8 cellular contexts compared by ENCODE assay signal in the genomic region with DNA sequence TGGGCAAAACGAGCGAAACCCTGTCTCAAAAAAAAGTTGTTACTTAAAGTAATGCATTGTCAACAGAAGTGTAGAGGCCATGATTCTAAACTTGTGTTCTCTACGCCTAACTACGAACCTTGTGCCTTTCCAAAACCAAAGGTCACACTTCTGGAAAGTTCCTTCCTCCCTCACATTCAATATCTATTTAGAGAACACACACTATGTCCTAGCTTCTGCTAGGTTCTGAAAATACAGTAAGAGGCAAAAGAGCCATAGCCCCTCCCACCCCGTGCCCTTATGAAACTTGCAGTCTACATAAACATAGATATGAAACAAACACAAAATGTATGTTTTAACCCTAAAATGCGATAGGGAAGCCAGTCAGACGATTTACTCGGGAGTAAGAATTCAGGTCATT. TPM values are rescaled to one million over a fixed set of nuclear protein-coding genes. Genes with fewer than 3 reads are reported as not detected.
A peak's percentile ranks its signal among the peaks of the same experiment; 100 is the strongest.
DNase-seq lines count a peak whose midpoint lies in the region; ATAC-seq, FAIRE-seq and TF ChIP-seq lines count a peak whose summit lies in the region.

No MANE protein-coding gene starts in this region.

- CTCF ChIA-PET in SK-N-SH (lab: Yijun Ruan, JAX) = interaction anchor here (0.7 to 4.3 kb wide), 41 partner anchors 9 to 767 kb away, joined by 3 to 105 read pairs (median 4); no protein-coding TSS in a partner anchor

- peak overlapping the region; percentile 93 for H2AFZ ChIP-seq in SK-N-SH (ENCODE audit: low read depth)
- peak overlapping the region; percentile 72 for H2AFZ ChIP-seq in OCI-LY1 (ENCODE audit: low read length)

- H3K4me3 ChIP-seq in SK-N-SH (ENCODE audit: low read depth in 2 of 2, low read length in 1 of 2) = peak overlapping the region; percentile 60 to 63; a peak in 3 of 4 replicates
- H3K4me3 ChIP-seq in OCI-LY1 (ENCODE audit: low read depth, low read length, poor library complexity, severe bottlenecking) = peak overlapping the region; percentile 55
- H3K4me3 ChIP-seq in epithelial cell of proximal tubule (ENCODE audit: low read depth, low read length) = peak overlapping the region; percentile 70
- peak overlapping the region; percentile 42 to 75 (median 55) for H3K4me3 ChIP-seq in pancreas

- H3K9ac ChIP-seq in SK-N-SH = no peak overlapping the region
- peak overlapping the region; percentile 53 for H3K9ac ChIP-seq in OCI-LY1 (ENCODE audit: low read length)

- intact Hi-C loops in pancreas (cut with DNase I) = loop anchor here in 1 of 3 donors (10.0 kb wide), 2 partner anchors 309 to 509 kb away; no protein-coding TSS in a partner anchor

- peaks cover 0 to 6% of the 10 kb centered on the region in 2 experiments; a peak in 1 of 4 replicates for H3K4me1 ChIP-seq in SK-N-SH (ENCODE audit: control insufficient read depth in 1 of 2, insufficient read depth in 2 of 2, low read depth in 1 of 2, low read length in 1 of 2)
- peaks cover 14% of the 10 kb centered on the region for H3K4me1 ChIP-seq in OCI-LY1 (ENCODE audit: insufficient read depth, low read length, severe bottlenecking)
- no peaks in the 10 kb centered on the region for H3K4me1 ChIP-seq in pancreas

- POLR2A ChIA-PET in SK-N-SH (lab: Yijun Ruan, JAX) = no interaction called here

- WGBS in SK-N-SH (ENCODE audit: low lambda C conversion rate) = 88% methylated on average over 8 of the region's 8 CpGs
- WGBS in pancreas, 2 donors = 36 to 38% methylated on average over 8 of the region's 8 CpGs

- no peak for FAIRE-seq in pancreas (lab: Jason Lieb, UNC)

- ATAC-seq in SK-N-SH treated with all-trans-retinoic acid at 6 μM for 48 hours (no peak), pancreas (peak; percentile 7 to 34 (median 12))

- TF ChIP-seq EP300 in SK-N-SH (IDR thresholded peaks at IDR 0.05; ENCODE audit: borderline replicate concordance in 1 of 2, low read depth in 1 of 2, low read length in 1 of 2) = no peak

- H3K9me2 ChIP-seq in SK-N-SH (no peaks in the 10 kb centered on the region), OCI-LY1 (ENCODE audit: low read depth, low read length) (no peaks in the 10 kb centered on the region)

- DNase-seq in SK-N-SH (no peak), epithelial cell of proximal tubule (ENCODE audit: low read depth) (no peak), pancreas (no peak), NCI-H1105 treated with DMSO at 0.1 percent for 48 hours (lab: John Stamatoyannopoulos, UW) (no peak), T1000 (lab: John Stamatoyannopoulos, UW) (no peak), NOMO-1 (lab: John Stamatoyannopoulos, UW; ENCODE audit: unreplicated experiment in 2 of 2) (no peak)

- no peaks in the 10 kb centered on the region for H4K20me1 ChIP-seq in SK-N-SH (ENCODE audit: insufficient read depth)
- no peaks in the 10 kb centered on the region for H4K20me1 ChIP-seq in OCI-LY1 (ENCODE audit: insufficient read depth, low read length)

- H3K4me2 ChIP-seq in SK-N-SH (peak overlapping the region; percentile 87), OCI-LY1 (ENCODE audit: low read length) (peak overlapping the region; percentile 67)

- H3K9me3 ChIP-seq in SK-N-SH = no peaks in the 10 kb centered on the region
- H3K9me3 ChIP-seq in OCI-LY1 (ENCODE audit: low read length) = no peaks in the 10 kb centered on the region
- no peaks in the 10 kb centered on the region for H3K9me3 ChIP-seq in pancreas

- H3K27ac ChIP-seq in SK-N-SH (ENCODE audit: low read depth in 2 of 2, low read length in 1 of 2) (peak overlapping the region; percentile 12 to 25; a peak in 2 of 4 replicates), OCI-LY1 (ENCODE audit: low read depth, low read length, poor library complexity, severe bottlenecking) (peak overlapping the region; percentile 87), pancreas (peak overlapping the region; percentile 64 to 89 (median 80))

- TF ChIP-seq CTCF in SK-N-SH (IDR thresholded peaks at IDR 0.05) (no peak), OCI-LY1 (IDR thresholded peaks at IDR 0.05; ENCODE audit: low read length) (no peak), epithelial cell of proximal tubule (conservative IDR thresholded peaks at IDR 0.05; ENCODE audit: low read depth, low read length) (no peak), pancreas (IDR thresholded peaks at IDR 0.05) (no peak)

- TF ChIP-seq RAD21 in SK-N-SH (IDR thresholded peaks at IDR 0.05; ENCODE audit: low read length) = no peak

- peaks cover 9% of the 10 kb centered on the region for H3F3A ChIP-seq in SK-N-SH (replicated peaks; ENCODE audit: insufficient read depth)
- no peaks in the 10 kb centered on the region for H3F3A ChIP-seq in OCI-LY1 (ENCODE audit: insufficient read depth, low read length)

- H3K27me3 ChIP-seq in SK-N-SH (ENCODE audit: insufficient read depth) = no peaks in the 10 kb centered on the region
- H3K27me3 ChIP-seq in OCI-LY1 (ENCODE audit: insufficient read depth, low read length) = no peaks in the 10 kb centered on the region
- no peaks in the 10 kb centered on the region for H3K27me3 ChIP-seq in pancreas

- H3K36me3 ChIP-seq in SK-N-SH (replicated peaks in 1 of 2; ENCODE audit: control insufficient read depth in 1 of 2, insufficient read depth in 2 of 2, low read length in 1 of 2) = no peaks in the 10 kb centered on the region
- no peaks in the 10 kb centered on the region for H3K36me3 ChIP-seq in OCI-LY1 (ENCODE audit: insufficient read depth, low read length)
- no peaks in the 10 kb centered on the region for H3K36me3 ChIP-seq in pancreas

- H3K79me2 ChIP-seq in SK-N-SH (ENCODE audit: insufficient read depth) (no peaks in the 10 kb centered on the region), OCI-LY1 (ENCODE audit: insufficient read depth, low read length) (no peaks in the 10 kb centered on the region)

TF ChIP-seq in SK-N-SH, 30 proteins besides CTCF, POLR2A, EP300 and RAD21 (continues in another document):
- TF ChIP-seq, protein P1, sequence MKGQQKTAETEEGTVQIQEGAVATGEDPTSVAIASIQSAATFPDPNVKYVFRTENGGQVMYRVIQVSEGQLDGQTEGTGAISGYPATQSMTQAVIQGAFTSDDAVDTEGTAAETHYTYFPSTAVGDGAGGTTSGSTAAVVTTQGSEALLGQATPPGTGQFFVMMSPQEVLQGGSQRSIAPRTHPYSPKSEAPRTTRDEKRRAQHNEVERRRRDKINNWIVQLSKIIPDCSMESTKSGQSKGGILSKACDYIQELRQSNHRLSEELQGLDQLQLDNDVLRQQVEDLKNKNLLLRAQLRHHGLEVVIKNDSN (IDR thresholded peaks at IDR 0.05; ENCODE audit: borderline replicate concordance, low read depth) = no peak
- TF ChIP-seq MXI1 (IDR thresholded peaks at IDR 0.05; ENCODE audit: low read depth, low read length) = no peak
- TF ChIP-seq, protein P2, sequence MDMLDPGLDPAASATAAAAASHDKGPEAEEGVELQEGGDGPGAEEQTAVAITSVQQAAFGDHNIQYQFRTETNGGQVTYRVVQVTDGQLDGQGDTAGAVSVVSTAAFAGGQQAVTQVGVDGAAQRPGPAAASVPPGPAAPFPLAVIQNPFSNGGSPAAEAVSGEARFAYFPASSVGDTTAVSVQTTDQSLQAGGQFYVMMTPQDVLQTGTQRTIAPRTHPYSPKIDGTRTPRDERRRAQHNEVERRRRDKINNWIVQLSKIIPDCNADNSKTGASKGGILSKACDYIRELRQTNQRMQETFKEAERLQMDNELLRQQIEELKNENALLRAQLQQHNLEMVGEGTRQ (IDR thresholded peaks at IDR 0.05; ENCODE audit: borderline replicate concordance, low read depth, low read length) = no peak
- TF ChIP-seq NRF1 (IDR thresholded peaks at IDR 0.05; ENCODE audit: low read depth, low read length) = no peak
- no peak for TF ChIP-seq POLR2AphosphoS5 (IDR thresholded peaks at IDR 0.05; ENCODE audit: low read depth, low read length)
- TF ChIP-seq CHD2 (IDR thresholded peaks at IDR 0.05; ENCODE audit: low read length, partially characterized antibody) = no peak
- no peak for TF ChIP-seq SIN3A (IDR thresholded peaks at IDR 0.05; ENCODE audit: borderline replicate concordance, low read depth, low read length)
- TF ChIP-seq TEAD4 (IDR thresholded peaks at IDR 0.05; ENCODE audit: borderline replicate concordance, insufficient read depth) = no peak
- TF ChIP-seq FOSL2 (IDR thresholded peaks at IDR 0.05; ENCODE audit: borderline replicate concordance, low read depth) = no peak
- no peak for TF ChIP-seq GATA2 (CRISPR knock-in tag; IDR thresholded peaks at IDR 0.05)

TF ChIP-seq in SK-N-SH treated with all-trans-retinoic acid at 6 μM for 48 hours, 23 proteins besides CTCF, POLR2A, EP300 and RAD21 (continues in another document):
- TF ChIP-seq ZFP30 (CRISPR knock-in tag; IDR thresholded peaks at IDR 0.05) (no peak), ZNF565 (CRISPR knock-in tag; conservative IDR thresholded peaks at IDR 0.05; ENCODE audit: low read depth) (no peak), ZFP3 (CRISPR knock-in tag; IDR thresholded peaks at IDR 0.05) (no peak), ZNF70 (CRISPR knock-in tag; IDR thresholded peaks at IDR 0.05) (no peak), ZNF8 (CRISPR knock-in tag; IDR thresholded peaks at IDR 0.05) (no peak)
- TF ChIP-seq, protein P3, sequence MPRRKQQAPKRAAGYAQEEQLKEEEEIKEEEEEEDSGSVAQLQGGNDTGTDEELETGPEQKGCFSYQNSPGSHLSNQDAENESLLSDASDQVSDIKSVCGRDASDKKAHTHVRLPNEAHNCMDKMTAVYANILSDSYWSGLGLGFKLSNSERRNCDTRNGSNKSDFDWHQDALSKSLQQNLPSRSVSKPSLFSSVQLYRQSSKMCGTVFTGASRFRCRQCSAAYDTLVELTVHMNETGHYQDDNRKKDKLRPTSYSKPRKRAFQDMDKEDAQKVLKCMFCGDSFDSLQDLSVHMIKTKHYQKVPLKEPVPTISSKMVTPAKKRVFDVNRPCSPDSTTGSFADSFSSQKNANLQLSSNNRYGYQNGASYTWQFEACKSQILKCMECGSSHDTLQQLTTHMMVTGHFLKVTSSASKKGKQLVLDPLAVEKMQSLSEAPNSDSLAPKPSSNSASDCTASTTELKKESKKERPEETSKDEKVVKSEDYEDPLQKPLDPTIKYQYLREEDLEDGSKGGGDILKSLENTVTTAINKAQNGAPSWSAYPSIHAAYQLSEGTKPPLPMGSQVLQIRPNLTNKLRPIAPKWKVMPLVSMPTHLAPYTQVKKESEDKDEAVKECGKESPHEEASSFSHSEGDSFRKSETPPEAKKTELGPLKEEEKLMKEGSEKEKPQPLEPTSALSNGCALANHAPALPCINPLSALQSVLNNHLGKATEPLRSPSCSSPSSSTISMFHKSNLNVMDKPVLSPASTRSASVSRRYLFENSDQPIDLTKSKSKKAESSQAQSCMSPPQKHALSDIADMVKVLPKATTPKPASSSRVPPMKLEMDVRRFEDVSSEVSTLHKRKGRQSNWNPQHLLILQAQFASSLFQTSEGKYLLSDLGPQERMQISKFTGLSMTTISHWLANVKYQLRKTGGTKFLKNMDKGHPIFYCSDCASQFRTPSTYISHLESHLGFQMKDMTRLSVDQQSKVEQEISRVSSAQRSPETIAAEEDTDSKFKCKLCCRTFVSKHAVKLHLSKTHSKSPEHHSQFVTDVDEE (CRISPR knock-in tag; IDR thresholded peaks at IDR 0.05) = no peak

RNA-seq across cellular contexts. Expression of a gene that starts 36.4 kb away (rescaled TPM):
- polyA plus RNA-seq in SK-N-SH (2012; rRNA removed) (13.8 and 21.2 TPM in 2 replicates), pancreas (10 to 100 TPM in 1 of 2 donors, 1 to 10 TPM in 1; 5.9 to 14.5 TPM)
- polyA plus RNA-seq in SK-N-SH (2012; cell fraction: cytosol; rRNA removed) = 23.1 and 25.3 TPM in 2 replicates
- 8.1 and 15.1 TPM in 2 replicates for polyA plus RNA-seq in SK-N-SH (2012; cell fraction: nucleus; rRNA removed)
- total RNA-seq in epithelial cell of proximal tubule (19.7 and 24.1 TPM in 2 replicates), pancreas (10 to 100 TPM in 4 of 6 donors, 1 to 10 TPM in 2; 8.6 to 17.2 (median 11.7) TPM)

Comparison
In these comparisons a context has a peak if more than half of its experiments do, and no peak if none do; other contexts are left out.
1. H3K27ac ChIP-seq: peak in every context shown above with its lines; median percentile 87 in OCI-LY1; 80 in pancreas; 18 in SK-N-SH.